14 cellular contexts compared by ENCODE assay signal in genomic region chr3:195877136-195877715, GRCh38. TPM values are rescaled to one million over a fixed set of nuclear protein-coding genes. Genes with fewer than 3 reads are reported as not detected.
A peak's percentile ranks its signal among the peaks of the same experiment; 100 is the strongest.
DNase-seq lines count a peak whose midpoint lies in the region; ATAC-seq and TF ChIP-seq lines count a peak whose summit lies in the region.
"Had no signal": no experiment of that assay in that cellular context is flagged by ENCODE, and none has a peak within 500 bp of the region (broad histone marks: within the 10 kb centered on the region; RNA-seq: fewer than 3 reads in every experiment).

No MANE protein-coding gene starts in this region.

- peaks cover 32% of the 10 kb centered on the region for H3K36me3 Mint-ChIP-seq in MCF 10A (ENCODE audit: insufficient read depth, unreplicated experiment)
- H3K36me3 Mint-ChIP-seq: type B pancreatic cell had no signal

- peak overlapping the region; percentile 40 for H3K27ac Mint-ChIP-seq in MCF 10A (ENCODE audit: low read depth, unreplicated experiment)
- H3K27ac Mint-ChIP-seq: activated T-helper 1 cell treated with anti-CD3 and anti-CD28 coated beads, Interleukin-12 subunit alpha, Interleukin-12 subunit beta, Interleukin-2, Interleukin-4 antibody, amounts not matched to agents 30 ng/mL and 10 ng/mL and 1 ng/mL, durations not matched to agents 14 hours and 24 hours and 36 hours; type B pancreatic cell had no signal

- BruUV-seq in MCF 10A (replicated peaks; lab: Mats Ljungman, UMichigan), result no TSS peak
- no TSS peak for BruUV-seq in mammary epithelial cell (replicated peaks; lab: Mats Ljungman, UMichigan)

- TF ChIP-seq EP300 in SK-N-SH (IDR thresholded peaks at IDR 0.05; ENCODE audit: borderline replicate concordance in 1 of 2, low read depth in 1 of 2, low read length in 1 of 2), result no peak
- no peak for TF ChIP-seq EP300 in suprapubic skin (IDR thresholded peaks at IDR 0.05)

- H3K27ac ChIP-seq in mammary epithelial cell (ENCODE audit: insufficient read depth, low read depth, low read length) (no peak overlapping the region), angular gyrus (ENCODE audit: low read depth, low read length) (peak overlapping the region; percentile 68), SK-N-SH (ENCODE audit: low read depth in 2 of 2, low read length in 1 of 2) (no peak overlapping the region), suprapubic skin (no peak overlapping the region)

- H3K27me3 ChIP-seq in mammary epithelial cell (ENCODE audit: insufficient read depth, low read length) (no peaks in the 10 kb centered on the region), SK-N-SH (ENCODE audit: insufficient read depth) (no peaks in the 10 kb centered on the region), suprapubic skin (no peaks in the 10 kb centered on the region)

- TF ChIP-seq RAD21 in SK-N-SH (IDR thresholded peaks at IDR 0.05; ENCODE audit: low read length), result no peak

- H3K79me2 ChIP-seq in mammary epithelial cell (ENCODE audit: insufficient read depth, low read length) (peaks cover 54% of the 10 kb centered on the region), SK-N-SH (ENCODE audit: insufficient read depth) (no peaks in the 10 kb centered on the region)

- H3K4me3 Mint-ChIP-seq in MCF 10A (ENCODE audit: unreplicated experiment), result no peak overlapping the region
- H3K4me3 Mint-ChIP-seq: activated T-helper 1 cell treated with anti-CD3 and anti-CD28 coated beads, Interleukin-12 subunit alpha, Interleukin-12 subunit beta, Interleukin-2, Interleukin-4 antibody, amounts not matched to agents 30 ng/mL and 10 ng/mL and 1 ng/mL, durations not matched to agents 14 hours and 24 hours and 36 hours; type B pancreatic cell had no signal

- H3K4me1 ChIP-seq in mammary epithelial cell (ENCODE audit: insufficient read depth, low read length) (peaks cover 10% of the 10 kb centered on the region), SK-N-SH (ENCODE audit: control insufficient read depth in 1 of 2, insufficient read depth in 2 of 2, low read depth in 1 of 2, low read length in 1 of 2) (no peaks in the 10 kb centered on the region), suprapubic skin (peaks cover 12% of the 10 kb centered on the region)
- H3K4me1 ChIP-seq: Caco-2 had no signal

- no peaks in the 10 kb centered on the region for H4K20me1 ChIP-seq in mammary epithelial cell (ENCODE audit: insufficient read depth, low read length)
- no peaks in the 10 kb centered on the region for H4K20me1 ChIP-seq in SK-N-SH (ENCODE audit: insufficient read depth)

- dilution Hi-C loops in mammary epithelial cell (cut with HindIII; ENCODE audit: low sequenced_read_pairs), result no loop called here

- in situ Hi-C loops in mammary epithelial cell (cut with MboI; ENCODE audit: low sequenced_read_pairs in 2 of 2), result no loop called here

- no peaks in the 10 kb centered on the region for H3F3A ChIP-seq in SK-N-SH (replicated peaks; ENCODE audit: insufficient read depth)

- no peak overlapping the region for H3K4me2 ChIP-seq in mammary epithelial cell (ENCODE audit: insufficient read depth, low read depth, low read length)
- H3K4me2 ChIP-seq in SK-N-SH, result no peak overlapping the region

- TF ChIP-seq POLR2A in suprapubic skin (IDR thresholded peaks at IDR 0.05), result no peak

- no peaks in the 10 kb centered on the region for H3K9me2 ChIP-seq in SK-N-SH

- no peak for TF ChIP-seq CTCF in MCF 10A (IDR thresholded peaks at IDR 0.05; ENCODE audit: unreplicated experiment)
- no peak for TF ChIP-seq CTCF in mammary epithelial cell (conservative IDR thresholded peaks at IDR 0.05 in 1 of 2, IDR thresholded peaks at IDR 0.05 in 1 of 2; ENCODE audit: extremely low read depth in 1 of 2, insufficient read depth in 1 of 2, low read depth in 1 of 2, low read length in 2 of 2)
- no peak for TF ChIP-seq CTCF in SK-N-SH (IDR thresholded peaks at IDR 0.05)
- TF ChIP-seq CTCF in suprapubic skin (IDR thresholded peaks at IDR 0.05), result no peak

- WGBS in mammary epithelial cell (ENCODE audit: low coverage, missing lambda C conversion rate), result 97% methylated on average over 10 of the region's 10 CpGs
- WGBS in SK-N-SH (ENCODE audit: low lambda C conversion rate), result 96% methylated on average over 6 of the region's 10 CpGs
- WGBS in suprapubic skin, result 91% methylated on average over 8 of the region's 10 CpGs

- DNase-seq in MCF 10A (ENCODE audit: unreplicated experiment) (no peak), mammary epithelial cell (no peak), left colon (no peak), SK-N-SH (no peak), suprapubic skin (ENCODE audit: low spot score in 2 of 2) (no peak)
- DNase-seq: Caco-2, NCI-H187, NCI-H345, retina had no signal

- H3K9me3 Mint-ChIP-seq in MCF 10A (ENCODE audit: unreplicated experiment), result no peaks in the 10 kb centered on the region
- H3K9me3 Mint-ChIP-seq: activated T-helper 1 cell treated with anti-CD3 and anti-CD28 coated beads, Interleukin-12 subunit alpha, Interleukin-12 subunit beta, Interleukin-2, Interleukin-4 antibody, amounts not matched to agents 30 ng/mL and 10 ng/mL and 1 ng/mL, durations not matched to agents 14 hours and 24 hours and 36 hours; type B pancreatic cell had no signal

- ATAC-seq in left colon (peak; percentile 34), HG03135 (IDR thresholded peaks at IDR 0.05; ENCODE audit: unreplicated experiment) (no peak), GM18502 (IDR thresholded peaks at IDR 0.05; ENCODE audit: poor library complexity, unreplicated experiment) (no peak)

- H3K9ac ChIP-seq in mammary epithelial cell (ENCODE audit: insufficient read depth, low read length) (no peak overlapping the region), SK-N-SH (no peak overlapping the region)

- H3K4me3 ChIP-seq in mammary epithelial cell (replicated peaks in 1 of 3; ENCODE audit: insufficient read depth in 1 of 3, low read depth in 2 of 3, low read length in 3 of 3), result no peak overlapping the region
- no peak overlapping the region for H3K4me3 ChIP-seq in SK-N-SH (ENCODE audit: low read depth in 2 of 2, low read length in 1 of 2)
- H3K4me3 ChIP-seq in suprapubic skin, result no peak overlapping the region

- H3K36me3 ChIP-seq in mammary epithelial cell (ENCODE audit: insufficient read depth, low read length) (peaks cover 14% of the 10 kb centered on the region), SK-N-SH (replicated peaks in 1 of 2; ENCODE audit: control insufficient read depth in 1 of 2, insufficient read depth in 2 of 2, low read length in 1 of 2) (peaks cover 3 to 44% of the 10 kb centered on the region in 2 experiments), suprapubic skin (peaks cover 66% of the 10 kb centered on the region)

- H2AFZ ChIP-seq in mammary epithelial cell (ENCODE audit: low read depth, low read length), result no peak overlapping the region
- H2AFZ ChIP-seq in SK-N-SH (ENCODE audit: low read depth), result no peak overlapping the region

- intact Hi-C loops in MCF 10A (cut with micrococcal nuclease), result no loop called here
- intact Hi-C loops in mammary epithelial cell (cut with micrococcal nuclease), result no loop called here
- intact Hi-C loops in left colon (cut with DNase I, micrococcal nuclease), result no loop called here

- no peaks in the 10 kb centered on the region for H3K9me3 ChIP-seq in mammary epithelial cell (replicated peaks; ENCODE audit: insufficient read depth, low read length)
- H3K9me3 ChIP-seq in SK-N-SH, result no peaks in the 10 kb centered on the region
- no peaks in the 10 kb centered on the region for H3K9me3 ChIP-seq in suprapubic skin
- H3K9me3 ChIP-seq: Caco-2 had no signal

- CTCF ChIA-PET in MCF 10A (lab: Yijun Ruan, JAX), result interaction anchor here (0.6 to 2.2 kb wide), 8 partner anchors 16 to 1909 kb away, joined by 3 to 9 read pairs (median 5); no protein-coding TSS in a partner anchor
- CTCF ChIA-PET in mammary epithelial cell (lab: Charles Lee; ENCODE audit: low non-redundant PET), result no interaction called here
- CTCF ChIA-PET in SK-N-SH (lab: Yijun Ruan, JAX), result interaction anchor here (1.2 to 3.3 kb wide), 3 partner anchors 16 to 26 kb away, joined by 4 to 21 read pairs (median 11); no protein-coding TSS in a partner anchor

- POLR2A ChIA-PET in MCF 10A (lab: Yijun Ruan, JAX) (interaction anchor here (1.0 to 1.4 kb wide), 3 partner anchors 12 to 35 kb away, joined by 3 to 7 read pairs (median 4); no protein-coding TSS in a partner anchor), SK-N-SH (lab: Yijun Ruan, JAX) (no interaction called here)

- no peaks in the 10 kb centered on the region for H3K27me3 Mint-ChIP-seq in MCF 10A (ENCODE audit: insufficient read depth, unreplicated experiment)
- H3K27me3 Mint-ChIP-seq: type B pancreatic cell had no signal

- H3K4me1 Mint-ChIP-seq in MCF 10A (ENCODE audit: insufficient read depth, unreplicated experiment), result peaks cover 10% of the 10 kb centered on the region

TF ChIP-seq in SK-N-SH, 30 proteins besides CTCF, POLR2A, EP300 and RAD21 (continues in another document):
- TF ChIP-seq EZH2phosphoT487 (IDR thresholded peaks at IDR 0.05; ENCODE audit: borderline replicate concordance, low read depth) (no peak), SMC3 (IDR thresholded peaks at IDR 0.05; ENCODE audit: low read depth, low read length) (no peak), USF2 (IDR thresholded peaks at IDR 0.05; ENCODE audit: borderline replicate concordance, low read depth, low read length) (no peak)

RNA-seq across cellular contexts. Expression of gene TNK2, which starts 31.1 kb away (rescaled TPM):
- total RNA-seq in MCF 10A (2022), result 56.1 and 75.8 TPM in 2 replicates
- total RNA-seq in mammary epithelial cell, result 100 to 1,000 TPM in 1 of 2 donors, 10 to 100 TPM in 1; 20.5 to 107 TPM
- polyA plus RNA-seq in mammary epithelial cell, result 24.2 TPM
- polyA minus RNA-seq in mammary epithelial cell, result 44.0 TPM
- 10 to 100 TPM; 18.3 to 33.9 TPM for total RNA-seq in left colon
- 11.3 and 17.3 TPM in 2 replicates for polyA plus RNA-seq in SK-N-SH (2012; rRNA removed)
- polyA plus RNA-seq in SK-N-SH (2012; cell fraction: cytosol; rRNA removed), result 5.5 and 10.9 TPM in 2 replicates
- polyA plus RNA-seq in SK-N-SH (2012; cell fraction: nucleus; rRNA removed), result 119 and 155 TPM in 2 replicates
- 100 to 1,000 TPM in 1 of 4 donors, 10 to 100 TPM in 3; 52.4 to 101 (median 70.0) TPM for total RNA-seq in suprapubic skin
